Comparison of ENCODE assay signal across 8 cellular contexts in the genomic region with DNA sequence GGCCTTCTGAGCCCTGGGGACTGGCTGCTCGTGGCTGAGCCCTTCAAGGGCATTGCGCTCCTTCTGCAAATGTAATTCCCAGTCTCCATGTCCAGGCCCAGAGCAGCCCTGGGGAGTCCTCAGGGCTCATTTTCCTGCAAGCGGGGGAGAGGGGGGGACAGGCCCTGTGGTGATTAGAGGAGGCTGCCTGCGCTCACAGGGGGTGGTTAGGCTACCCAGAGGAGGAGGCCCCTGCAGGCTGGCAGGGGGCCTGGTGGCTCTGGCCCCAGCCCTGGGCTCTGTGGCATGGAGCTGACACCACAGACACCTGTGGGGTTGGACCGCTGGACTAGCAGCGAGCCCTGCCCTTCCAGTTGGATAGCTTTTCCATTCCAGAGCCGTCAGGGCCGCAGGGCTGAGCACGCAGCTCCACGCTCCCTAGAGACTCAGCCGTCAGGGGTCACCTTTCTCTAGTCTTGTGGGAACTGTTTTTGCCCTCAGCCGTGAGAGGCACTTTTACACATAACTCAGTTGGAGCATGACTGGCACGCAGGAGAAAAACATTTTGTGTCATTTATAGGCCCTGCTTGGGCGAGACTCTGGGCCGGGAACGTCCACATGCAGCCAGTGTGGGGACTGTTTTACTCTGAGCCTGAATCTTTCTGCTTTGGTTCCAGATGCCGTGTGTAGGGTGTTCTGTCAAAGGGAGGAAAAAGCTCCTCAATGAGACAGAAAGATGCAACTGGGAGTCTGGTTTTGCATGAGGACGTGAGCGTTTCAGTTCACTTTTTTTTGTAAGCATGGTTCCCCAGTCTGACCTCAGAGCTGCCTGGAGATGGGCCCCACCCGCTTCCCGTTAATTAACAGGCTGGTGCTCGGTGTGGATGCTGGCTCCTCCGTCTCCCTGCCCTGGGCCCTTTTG. TPM values are rescaled to one million over a fixed set of nuclear protein-coding genes. Genes with fewer than 3 reads are reported as not detected.
DNase-seq lines count a peak whose midpoint lies in the region; ATAC-seq, FAIRE-seq and TF ChIP-seq lines count a peak whose summit lies in the region.

No MANE protein-coding gene starts in this region.

- no peak overlapping the region for H3K4me3 ChIP-seq in breast epithelium
- H3K4me3 ChIP-seq in GM12878, result peak overlapping the region; percentile 34; the same call in 1 of the 2 replicates
- no peak overlapping the region for H3K4me3 ChIP-seq in parathyroid adenoma (ENCODE audit: low read depth, low read length)

- H3K9me3 ChIP-seq in breast epithelium, result no peaks in the 10 kb centered on the region
- H3K9me3 ChIP-seq in GM12878 (replicated peaks; ENCODE audit: control insufficient read depth, insufficient read depth, low read length), result no peaks in the 10 kb centered on the region
- no peaks in the 10 kb centered on the region for H3K9me3 ChIP-seq in parathyroid adenoma (ENCODE audit: control insufficient read depth, low read length)

- TF ChIP-seq POLR2A in breast epithelium (IDR thresholded peaks at IDR 0.05) (no peak), GM12878 (IDR thresholded peaks at IDR 0.05; ENCODE audit: low read depth, low read length) (0 out of 2 replicates have a peak, but pooled peaks have one; percentile 26)

- H3K36me3 Mint-ChIP-seq in MCF 10A (ENCODE audit: insufficient read depth, unreplicated experiment), result peaks cover 54% of the 10 kb centered on the region

- RAD21 ChIA-PET in GM12878 (lab: Charles Lee; ENCODE audit: unreplicated experiment), result interaction anchor here (0.6 to 1.7 kb wide), 12 partner anchors 13 to 271 kb away, joined by 3 to 11 read pairs (median 4); no protein-coding TSS in a partner anchor

- BruUV-seq in MCF 10A (replicated peaks; lab: Mats Ljungman, UMichigan) (no TSS peak), GM12878 (replicated peaks; lab: Mats Ljungman, UMichigan) (no TSS peak)

- POLR2A ChIA-PET in MCF 10A (lab: Yijun Ruan, JAX) (no interaction called here), GM12878 (lab: Charles Lee) (interaction anchor here (0.6 to 1.7 kb wide), 6 partner anchors 10 to 250 kb away, joined by 3 to 5 read pairs (median 4); no protein-coding TSS in a partner anchor)

- no peak overlapping the region for H3K27ac Mint-ChIP-seq in MCF 10A (ENCODE audit: low read depth, unreplicated experiment)

- SMC1A ChIA-PET in GM12878 (lab: Charles Lee; ENCODE audit: uncharacterized antibody, unreplicated experiment), result interaction anchor here (1.0 to 1.8 kb wide), 12 partner anchors 10 to 127 kb away, joined by 3 to 5 read pairs (median 3); no protein-coding TSS in a partner anchor

- H3K27ac ChIP-seq in breast epithelium (peak overlapping the region; percentile 60 to 91), GM12878 (ENCODE audit: control insufficient read depth, insufficient read depth) (peak overlapping the region; percentile 89), parathyroid adenoma (peak overlapping the region; percentile 51)

- H3K4me2 ChIP-seq in GM12878 (ENCODE audit: control insufficient read depth, insufficient read depth), result peak overlapping the region; percentile 89
- H3K4me2 ChIP-seq in parathyroid adenoma (ENCODE audit: low read length), result no peak overlapping the region

- no peaks in the 10 kb centered on the region for H3K9me3 Mint-ChIP-seq in MCF 10A (ENCODE audit: unreplicated experiment)

- no peak for TF ChIP-seq CTCF in breast epithelium (IDR thresholded peaks at IDR 0.05)
- TF ChIP-seq CTCF in MCF 10A (IDR thresholded peaks at IDR 0.05; ENCODE audit: unreplicated experiment), result no peak
- no peak for TF ChIP-seq CTCF in GM12878 (IDR thresholded peaks at IDR 0.05 in 2 of 3, conservative IDR thresholded peaks at IDR 0.05 in 1 of 3; ENCODE audit: control insufficient read depth in 2 of 3, extremely low read depth in 1 of 3, insufficient read depth in 1 of 3, low read depth in 3 of 3, low read length in 3 of 3)
- no peak for TF ChIP-seq CTCF in parathyroid adenoma (IDR thresholded peaks at IDR 0.05)

- no peaks in the 10 kb centered on the region for H3K36me3 ChIP-seq in breast epithelium
- peaks cover 0 to 5% of the 10 kb centered on the region in 2 experiments; a peak in 3 of 4 replicates for H3K36me3 ChIP-seq in GM12878 (ENCODE audit: control insufficient read depth in 2 of 2, insufficient read depth in 2 of 2, low read length in 1 of 2)
- H3K36me3 ChIP-seq in parathyroid adenoma (ENCODE audit: control insufficient read depth, insufficient read depth, low read length), result no peaks in the 10 kb centered on the region

- H2AFZ ChIP-seq in GM12878 (ENCODE audit: control insufficient read depth, low read depth, low read length) (peak overlapping the region; percentile 16), parathyroid adenoma (no peak overlapping the region)

- in situ Hi-C loops in GM12878 (cut with MboI), result no loop called here

- no peaks in the 10 kb centered on the region for H3K4me1 Mint-ChIP-seq in MCF 10A (ENCODE audit: insufficient read depth, unreplicated experiment)

- intact Hi-C loops in breast epithelium (cut with DNase I; ENCODE audit: low total_unique reads), result no loop called here
- intact Hi-C loops in MCF 10A (cut with micrococcal nuclease), result no loop called here
- intact Hi-C loops in GM12878 (cut with micrococcal nuclease; ENCODE audit: unreplicated experiment), result loop anchor here (2.0 kb wide), 2 partner anchors 30 to 58 kb away; a partner anchor contains a TSS

- peaks cover 4 to 5% of the 10 kb centered on the region in 2 donors for H3K4me1 ChIP-seq in breast epithelium
- peaks cover 33% of the 10 kb centered on the region for H3K4me1 ChIP-seq in GM12878 (ENCODE audit: control insufficient read depth, insufficient read depth, low read length)
- no peaks in the 10 kb centered on the region for H3K4me1 ChIP-seq in parathyroid adenoma

- H3K4me3 Mint-ChIP-seq in MCF 10A (ENCODE audit: unreplicated experiment), result no peak overlapping the region

- H3K9ac ChIP-seq in GM12878 (ENCODE audit: control insufficient read depth, insufficient read depth, low read length) (peak overlapping the region; percentile 67), parathyroid adenoma (no peak overlapping the region)

- 11% methylated on average over 22 of the region's 23 CpGs for WGBS in GM12878 (ENCODE audit: insufficient coverage, insufficient replicate concordance, low lambda C conversion rate, missing lambda C conversion rate)

- FAIRE-seq in GM12878 (lab: Jason Lieb, UNC), result peak; percentile 97

- no peaks in the 10 kb centered on the region for H4K20me1 ChIP-seq in GM12878 (ENCODE audit: control insufficient read depth, insufficient read depth)

- ATAC-seq in HG03196 (IDR thresholded peaks at IDR 0.05; ENCODE audit: unreplicated experiment), result peak; percentile 67
- ATAC-seq in GM12878, result peak; percentile 91
- ATAC-seq in stimulated activated naive CD8-positive, alpha-beta T cell treated with anti-CD3 and anti-CD28 coated beads, Interleukin-15, Interleukin-2, amounts not matched to agents 100 U/mL and 50 U/mL, for 24 hours, result no peak

- 0 out of 2 replicates have a peak, but pooled peaks have one; percentile 13 for TF ChIP-seq RAD21 in GM12878 (IDR thresholded peaks at IDR 0.05; ENCODE audit: insufficient read depth, low read depth, low read length)

- H3K27me3 Mint-ChIP-seq in MCF 10A (ENCODE audit: insufficient read depth, unreplicated experiment), result no peaks in the 10 kb centered on the region

- CTCF ChIA-PET in MCF 10A (lab: Yijun Ruan, JAX), result interaction anchor here (0.7 to 1.3 kb wide), 2 partner anchors 9 to 49 kb away, joined by 4 to 5 read pairs; no protein-coding TSS in a partner anchor
- CTCF ChIA-PET in GM12878 (lab: Yijun Ruan, JAX), result interaction anchor here (0.7 to 5.2 kb wide), 6 partner anchors 8 to 113 kb away, joined by 3 to 29 read pairs (median 4); no protein-coding TSS in a partner anchor

- no peak for DNase-seq in breast epithelium (ENCODE audit: low spot score in 2 of 2)
- DNase-seq in MCF 10A (ENCODE audit: unreplicated experiment), result no peak
- DNase-seq in GM12878 (ENCODE audit: low read depth, low spot score), result peak; percentile 89
- DNase-seq in NCI-H524 treated with DMSO at 0.1 percent for 48 hours (lab: John Stamatoyannopoulos, UW), result no peak
- no peak for DNase-seq in stimulated activated naive CD8-positive, alpha-beta T cell treated with anti-CD3 and anti-CD28 coated beads, Interleukin-15, Interleukin-2, amounts not matched to agents 100 U/mL and 50 U/mL, for 24 hours
- DNase-seq in mucosa of gallbladder (ENCODE audit: low spot score), result no peak

- H3K79me2 ChIP-seq in GM12878 (ENCODE audit: control insufficient read depth, insufficient read depth, low read length) (peaks cover 2% of the 10 kb centered on the region), parathyroid adenoma (no peaks in the 10 kb centered on the region)

- peak; percentile 86 to 90; a peak in 3 of 4 replicates for TF ChIP-seq EP300 in GM12878 (IDR thresholded peaks at IDR 0.05; ENCODE audit: borderline replicate concordance in 1 of 2, control insufficient read depth in 1 of 2, low read depth in 2 of 2, low read length in 2 of 2)

- no peaks in the 10 kb centered on the region for H3K27me3 ChIP-seq in breast epithelium
- no peaks in the 10 kb centered on the region for H3K27me3 ChIP-seq in GM12878 (replicated peaks in 1 of 2; ENCODE audit: control insufficient read depth in 2 of 2, insufficient read depth in 2 of 2, low read length in 1 of 2)
- H3K27me3 ChIP-seq in parathyroid adenoma (ENCODE audit: control insufficient read depth, insufficient read depth, low read length), result no peaks in the 10 kb centered on the region

TF ChIP-seq in GM12878, 131 proteins besides CTCF, POLR2A, EP300 and RAD21 (continues in another document):
- 0 out of 2 replicates have a peak, but pooled peaks have one; percentile 16 for TF ChIP-seq HDGF (IDR thresholded peaks at IDR 0.05)
- TF ChIP-seq SUPT20H (IDR thresholded peaks at IDR 0.05; ENCODE audit: borderline replicate concordance, control insufficient read depth, low read depth, low read length), result no peak

RNA-seq across cellular contexts. Expression of a gene that starts 58.1 kb away (rescaled TPM):
- total RNA-seq in breast epithelium, result 10 to 100 TPM; 23.6 to 48.8 (median 24.5) TPM
- total RNA-seq in MCF 10A (2022), result 31.6 and 32.8 TPM in 2 replicates
- 56.4 and 81.7 TPM in 2 replicates for total RNA-seq in GM12878 (2013; cell fraction: nucleolus; rRNA removed)
- total RNA-seq in GM12878 (2014; rRNA removed), result 13.1 and 15.7 TPM in 2 replicates
- total RNA-seq in GM12878 (2014; rRNA removed; fragmentation: Illumina TruSeq; extraction: Trizol), result 6.4 and 7.9 TPM in 2 replicates
- 31.9 and 34.0 TPM in 2 replicates for total RNA-seq in GM12878 (2021)
- polyA plus RNA-seq in GM12878 (2011; ENCODE audit: low read depth), result 1.8 TPM
- 1.4 and 4.7 TPM in 2 replicates for polyA plus RNA-seq in GM12878 (2011; rRNA removed)
- 7.2 and 8.4 TPM in 2 replicates for polyA plus RNA-seq in GM12878 (2011; cell fraction: cytosol; rRNA removed)
- polyA plus RNA-seq in GM12878 (2011; cell fraction: nucleus; rRNA removed), result 15.6 and 23.2 TPM in 2 replicates
- 7.5 and 10.0 TPM in 2 replicates for polyA plus RNA-seq in GM12878 (2012)
- polyA plus RNA-seq in GM12878 (2014; fragmentation: Illumina TruSeq; extraction: Trizol), result 0.70 and 4.8 TPM in 2 replicates
- polyA plus RNA-seq in GM12878 (2014; fragmentation: Nextera tagmentation; extraction: Ambion mirVana), result under 1 TPM; 0.37 to 0.97 TPM
- polyA plus RNA-seq in GM12878 (2014; rRNA removed), result 12.2 and 13.2 TPM in 2 replicates
- 10 to 100 TPM in 1 of 2 experiments, 1 to 10 TPM in 1; 5.3 to 11.5 TPM for polyA plus RNA-seq in GM12878 (2016; fragmentation: Nextera tagmentation; extraction: Ambion mirVana)
- 12.6 and 23.1 TPM in 2 replicates for polyA minus RNA-seq in GM12878 (2011; rRNA and poly(A)+ RNA removed)
- 8.2 and 13.0 TPM in 2 replicates for polyA minus RNA-seq in GM12878 (2011; cell fraction: cytosol; rRNA and poly(A)+ RNA removed)
- 12.1 and 20.7 TPM in 2 replicates for polyA minus RNA-seq in GM12878 (2011; cell fraction: nucleus; rRNA and poly(A)+ RNA removed)
- total RNA-seq in mucosa of gallbladder, result 154 TPM
